In the genomic region with DNA sequence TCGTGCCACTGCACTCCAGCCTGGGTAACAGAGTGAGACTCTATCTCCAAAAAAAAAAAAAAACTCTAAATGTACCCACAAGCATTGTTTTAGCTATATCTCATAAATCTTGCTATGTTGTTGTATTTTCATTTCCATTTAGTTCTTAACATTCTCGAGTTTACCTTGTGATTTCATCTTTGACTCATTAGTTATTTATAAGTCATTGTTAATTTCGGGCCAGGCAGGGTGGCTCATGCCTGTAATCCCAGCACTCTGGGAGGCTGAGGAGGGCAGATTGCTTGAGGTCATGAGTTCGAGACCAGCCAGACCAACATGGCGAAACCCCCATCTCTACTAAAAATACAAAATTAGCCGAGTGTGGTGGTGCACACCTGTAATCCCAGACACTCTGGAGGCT, we compare ENCODE assay signal across 23 cellular contexts. TPM values are rescaled to one million over a fixed set of nuclear protein-coding genes. Genes with fewer than 3 reads are reported as not detected.
"Had no signal": no experiment of that assay in that cellular context is flagged by ENCODE, and none has a peak within 500 bp of the region (broad histone marks: within the 10 kb centered on the region; RNA-seq: fewer than 3 reads in every experiment).

No MANE protein-coding gene starts in this region.

- H3K4me3 ChIP-seq: coronary artery, dorsolateral prefrontal cortex, esophagus muscularis mucosa, gastrocnemius medialis, heart right ventricle, left lung, lower lobe of right lung, mucosa of descending colon had no signal

- DNase-seq: dermis blood vessel endothelial cell; dorsolateral prefrontal cortex; effector CD4-positive, alpha-beta T cell; effector memory CD4-positive, alpha-beta T cell; foreskin melanocyte; gastrocnemius medialis; glutamatergic neuron; head of caudate nucleus; heart right ventricle; hippocampal formation; left cardiac atrium; left lung; left ventricle myocardium superior; lower lobe of right lung; mesenchymal stem cell; mucosa of descending colon; naive B cell; naive thymus-derived CD8-positive, alpha-beta T cell had no signal

- H3K27ac ChIP-seq: coronary artery, dorsolateral prefrontal cortex, esophagus muscularis mucosa, gastrocnemius medialis, heart right ventricle, left lung, lower lobe of right lung had no signal

- H3K9me3 ChIP-seq: esophagus muscularis mucosa, gastrocnemius medialis, heart right ventricle, left lung, lower lobe of right lung, mucosa of descending colon had no signal

- ATAC-seq: gastrocnemius medialis; heart right ventricle; left cardiac atrium; left lung; left ventricle myocardium superior; lower lobe of right lung; mucosa of descending colon; naive thymus-derived CD8-positive, alpha-beta T cell had no signal

- H3K4me1 ChIP-seq: esophagus muscularis mucosa, gastrocnemius medialis, heart right ventricle, left lung, lower lobe of right lung had no signal

- H3K36me3 ChIP-seq: esophagus muscularis mucosa, gastrocnemius medialis, heart right ventricle, left lung, lower lobe of right lung had no signal

RNA-seq across cellular contexts. Expression of gene HES2, which starts 11.7 kb away (rescaled TPM):
- total RNA-seq: esophagus muscularis mucosa; left ventricle myocardium superior; naive thymus-derived CD8-positive, alpha-beta T cell had no signal

RNA-seq across cellular contexts. Expression of gene ESPN, which starts 16.6 kb away (rescaled TPM):
- total RNA-seq: epithelial cell of proximal tubule, fibroblast of lung, fibroblast of villous mesenchyme had no signal
